7 cellular contexts compared by ENCODE assay signal in the genomic region with DNA sequence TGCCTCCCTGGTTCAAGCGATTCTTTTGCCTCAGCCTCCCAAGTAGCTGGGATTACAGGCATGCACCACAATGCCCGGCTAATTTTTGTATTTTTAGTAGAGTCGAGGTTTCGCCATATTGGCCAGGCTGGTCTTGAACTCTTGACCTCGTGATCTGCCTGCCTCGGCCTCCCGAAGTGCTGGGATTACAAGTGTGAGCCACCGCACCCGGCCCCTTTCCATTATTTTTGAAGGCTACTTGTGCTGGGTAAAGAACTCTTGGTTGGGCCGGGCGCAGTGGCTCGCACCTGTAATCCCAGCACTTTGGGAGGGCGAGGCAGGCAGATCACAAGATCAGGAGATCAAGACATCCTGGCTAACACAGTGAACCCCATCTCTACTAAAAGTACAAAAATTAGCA. TPM values are rescaled to one million over a fixed set of nuclear protein-coding genes. Genes with fewer than 3 reads are reported as not detected.
DNase-seq lines count a peak whose midpoint lies in the region; ATAC-seq and TF ChIP-seq lines count a peak whose summit lies in the region.
"Not testable (repeated sequence)": the region's sequence is repeated elsewhere in the genome, so short reads cannot be mapped to it uniquely, and the experiment has no call there.

No MANE protein-coding gene starts in this region.

- H3K9me3 Mint-ChIP-seq in CD4-positive, alpha-beta T cell; IgD-negative memory B cell; activated T-helper 1 cell treated with anti-CD3 and anti-CD28 coated beads, Interleukin-12 subunit alpha, Interleukin-12 subunit beta, Interleukin-2, Interleukin-4 antibody, amounts not matched to agents 30 ng/mL and 10 ng/mL and 1 ng/mL, durations not matched to agents 14 hours and 24 hours and 36 hours; central memory CD8-positive, alpha-beta T cell; effector memory CD8-positive, alpha-beta T cell: not testable (repeated sequence)

- H3K9me3 ChIP-seq in CD4-positive, alpha-beta T cell (ENCODE audit: control insufficient read depth, low read length); T-helper 17 cell (ENCODE audit: control insufficient read depth, low read length, poor library complexity, severe bottlenecking): not testable (repeated sequence)

- not testable (repeated sequence) for H3K4me3 Mint-ChIP-seq in CD4-positive, alpha-beta T cell; IgD-negative memory B cell; activated T-helper 1 cell treated with anti-CD3 and anti-CD28 coated beads, Interleukin-12 subunit alpha, Interleukin-12 subunit beta, Interleukin-2, Interleukin-4 antibody, amounts not matched to agents 30 ng/mL and 10 ng/mL and 1 ng/mL, durations not matched to agents 14 hours and 24 hours and 36 hours; effector memory CD8-positive, alpha-beta T cell
- H3K4me3 Mint-ChIP-seq in T-helper 17 cell = peak overlapping the region; percentile 13
- H3K4me3 Mint-ChIP-seq in central memory CD8-positive, alpha-beta T cell = peak overlapping the region; percentile 31

- not testable (repeated sequence) for H3K27me3 ChIP-seq in CD4-positive, alpha-beta T cell (ENCODE audit: control insufficient read depth, insufficient read depth, low read length)

- POLR2A ChIA-PET in CD4-positive, alpha-beta T cell (lab: Charles Lee) = interaction anchor here (0.6 to 1.1 kb wide), 5 partner anchors 23 to 109 kb away, joined by 3 to 4 read pairs (median 3); a partner anchor contains a TSS

- not testable (repeated sequence) for DNase-seq in CD4-positive, alpha-beta T cell; T-helper 17 cell; activated T-helper 1 cell treated with anti-CD3 and anti-CD28 coated beads, Interleukin-12 subunit alpha, Interleukin-12 subunit beta, Interleukin-2, Interleukin-4 antibody, amounts not matched to agents 30 ng/mL and 10 ng/mL and 1 ng/mL, durations not matched to agents 14 hours and 24 hours and 36 hours (ENCODE audit: low spot score); central memory CD8-positive, alpha-beta T cell (ENCODE audit: low spot score in 2 of 2); effector memory CD8-positive, alpha-beta T cell
- peak; percentile 47 for DNase-seq in posterior vena cava (ENCODE audit: low spot score)

- peak overlapping the region; percentile 44 for H3K27ac Mint-ChIP-seq in CD4-positive, alpha-beta T cell
- H3K27ac Mint-ChIP-seq in IgD-negative memory B cell = peak overlapping the region in 2 of 3 donors; percentile 14 to 90
- not testable (repeated sequence) for H3K27ac Mint-ChIP-seq in T-helper 17 cell; central memory CD8-positive, alpha-beta T cell (ENCODE audit: low read depth)
- H3K27ac Mint-ChIP-seq in activated T-helper 1 cell treated with anti-CD3 and anti-CD28 coated beads, Interleukin-12 subunit alpha, Interleukin-12 subunit beta, Interleukin-2, Interleukin-4 antibody, amounts not matched to agents 30 ng/mL and 10 ng/mL and 1 ng/mL, durations not matched to agents 14 hours and 24 hours and 36 hours = peak overlapping the region; percentile 20
- peak overlapping the region; percentile 54 to 92 for H3K27ac Mint-ChIP-seq in effector memory CD8-positive, alpha-beta T cell

- intact Hi-C loops in CD4-positive, alpha-beta T cell (cut with DNase I, micrococcal nuclease) = loop anchor here in 1 of 2 experiments (5.0 kb wide), 1 partner anchor 33 kb away; no protein-coding TSS in a partner anchor
- intact Hi-C loops in activated T-helper 1 cell treated with anti-CD3 and anti-CD28 coated beads, Interleukin-12 subunit alpha, Interleukin-12 subunit beta, Interleukin-2, Interleukin-4 antibody, amounts not matched to agents 30 ng/mL and 10 ng/mL and 1 ng/mL, durations not matched to agents 14 hours and 24 hours and 36 hours (cut with micrococcal nuclease); posterior vena cava (cut with DNase I): not testable (repeated sequence)

- peaks cover 81% of the 10 kb centered on the region for H3K4me1 Mint-ChIP-seq in CD4-positive, alpha-beta T cell (ENCODE audit: low read depth)
- H3K4me1 Mint-ChIP-seq in IgD-negative memory B cell (peaks cover 28 to 42% (median 32%) of the 10 kb centered on the region in 3 donors), T-helper 17 cell (peaks cover 56% of the 10 kb centered on the region)
- H3K4me1 Mint-ChIP-seq in activated T-helper 1 cell treated with anti-CD3 and anti-CD28 coated beads, Interleukin-12 subunit alpha, Interleukin-12 subunit beta, Interleukin-2, Interleukin-4 antibody, amounts not matched to agents 30 ng/mL and 10 ng/mL and 1 ng/mL, durations not matched to agents 14 hours and 24 hours and 36 hours (ENCODE audit: low read depth) = peaks cover 64% of the 10 kb centered on the region
- H3K4me1 Mint-ChIP-seq in central memory CD8-positive, alpha-beta T cell = peaks cover 62% of the 10 kb centered on the region
- peaks cover 35 to 68% of the 10 kb centered on the region in 2 donors for H3K4me1 Mint-ChIP-seq in effector memory CD8-positive, alpha-beta T cell (ENCODE audit: low read depth in 2 of 2)

- not testable (repeated sequence) for H3K27ac ChIP-seq in CD4-positive, alpha-beta T cell (ENCODE audit: low read depth, low read length)

- CTCF ChIA-PET in CD4-positive, alpha-beta T cell (lab: Charles Lee) = not testable (repeated sequence)

- not testable (repeated sequence) for ATAC-seq in CD4-positive, alpha-beta T cell (ENCODE audit: poor library complexity); T-helper 17 cell; central memory CD8-positive, alpha-beta T cell (replicated peaks; ENCODE audit: extremely low read depth, poor library complexity, severe bottlenecking); effector memory CD8-positive, alpha-beta T cell (replicated peaks)

- peaks cover 98% of the 10 kb centered on the region for H3K36me3 Mint-ChIP-seq in CD4-positive, alpha-beta T cell (ENCODE audit: low read depth)
- H3K36me3 Mint-ChIP-seq in IgD-negative memory B cell = not testable (repeated sequence)
- peaks cover 12% of the 10 kb centered on the region for H3K36me3 Mint-ChIP-seq in T-helper 17 cell (ENCODE audit: low read depth)
- H3K36me3 Mint-ChIP-seq in activated T-helper 1 cell treated with anti-CD3 and anti-CD28 coated beads, Interleukin-12 subunit alpha, Interleukin-12 subunit beta, Interleukin-2, Interleukin-4 antibody, amounts not matched to agents 30 ng/mL and 10 ng/mL and 1 ng/mL, durations not matched to agents 14 hours and 24 hours and 36 hours (ENCODE audit: low read depth) = peaks cover 41% of the 10 kb centered on the region
- H3K36me3 Mint-ChIP-seq in central memory CD8-positive, alpha-beta T cell (ENCODE audit: insufficient read depth) = peaks cover 67% of the 10 kb centered on the region
- H3K36me3 Mint-ChIP-seq in effector memory CD8-positive, alpha-beta T cell (ENCODE audit: insufficient read depth) = peaks cover 82% of the 10 kb centered on the region

- not testable (repeated sequence) for H3K27me3 Mint-ChIP-seq in CD4-positive, alpha-beta T cell; IgD-negative memory B cell; T-helper 17 cell; activated T-helper 1 cell treated with anti-CD3 and anti-CD28 coated beads, Interleukin-12 subunit alpha, Interleukin-12 subunit beta, Interleukin-2, Interleukin-4 antibody, amounts not matched to agents 30 ng/mL and 10 ng/mL and 1 ng/mL, durations not matched to agents 14 hours and 24 hours and 36 hours (ENCODE audit: insufficient read depth); central memory CD8-positive, alpha-beta T cell; effector memory CD8-positive, alpha-beta T cell

- TF ChIP-seq CTCF in CD4-positive, alpha-beta T cell (IDR thresholded peaks at IDR 0.05) = not testable (repeated sequence)

RNA-seq across cellular contexts. Expression of a gene that starts 23.4 kb away (rescaled TPM):
- total RNA-seq in CD4-positive, alpha-beta T cell = 100 to 1,000 TPM; 357 to 359 TPM
- 54.0 TPM for polyA plus RNA-seq in IgD-negative memory B cell
- 100 to 1,000 TPM; 288 to 316 TPM for total RNA-seq in T-helper 17 cell
- 98.6 and 112 TPM in 2 replicates for total RNA-seq in activated T-helper 1 cell treated with anti-CD3 and anti-CD28 coated beads, Interleukin-12 subunit alpha, Interleukin-12 subunit beta, Interleukin-2, Interleukin-4 antibody, amounts not matched to agents 30 ng/mL and 10 ng/mL and 1 ng/mL, durations not matched to agents 14 hours and 24 hours and 36 hours
- total RNA-seq in posterior vena cava = 10 to 100 TPM; 50.8 to 54.2 TPM
